In genomic region chr1:43274804-43275180, GRCh38 we compare ENCODE assay signal across 11 cellular contexts. TPM values are rescaled to one million over a fixed set of nuclear protein-coding genes. Genes with fewer than 3 reads are reported as not detected.
DNase-seq lines count a peak whose midpoint lies in the region; ATAC-seq, FAIRE-seq and TF ChIP-seq lines count a peak whose summit lies in the region.
"Had no signal": no experiment of that assay in that cellular context is flagged by ENCODE, and none has a peak within 500 bp of the region (broad histone marks: within the 10 kb centered on the region; RNA-seq: fewer than 3 reads in every experiment).

No MANE protein-coding gene starts in this region.

- peaks cover 3% of the 10 kb centered on the region for H3K4me1 ChIP-seq in endothelial cell of umbilical vein (ENCODE audit: control insufficient read depth, extremely low read depth, insufficient read depth, low read length)

- peak overlapping the region; percentile 99 for H3K27ac Mint-ChIP-seq in activated CD4-positive, alpha-beta T cell treated with anti-CD3 and anti-CD28 coated beads, Interleukin-2, amount 10 ng/mL, durations not matched to agents 7 days and 5 days
- H3K27ac Mint-ChIP-seq in stimulated activated memory B cell treated with anti-CD40 and anti-IgM and Interleukin-4, amounts not matched to agents 10 μg/mL and 1 μg/mL and 100 μg/mL, for 72 hours = peak overlapping the region; percentile 50

- H3K9me3 ChIP-seq in SU-DHL-6 (ENCODE audit: insufficient read depth, low read length) = no peaks in the 10 kb centered on the region
- H3K9me3 ChIP-seq in endothelial cell of umbilical vein (replicated peaks; ENCODE audit: control insufficient read depth, insufficient read depth, low read length) = no peaks in the 10 kb centered on the region

- no TSS peak for BruUV-seq in endothelial cell of umbilical vein (replicated peaks; lab: Mats Ljungman, UMichigan)

- H3K36me3 ChIP-seq in SU-DHL-6 (ENCODE audit: low read length) (no peaks in the 10 kb centered on the region), endothelial cell of umbilical vein (ENCODE audit: control insufficient read depth in 2 of 2, extremely low read depth in 1 of 2, insufficient read depth in 2 of 2, low read length in 2 of 2) (no peaks in the 10 kb centered on the region)

- peaks cover 9% of the 10 kb centered on the region for H3K9me3 Mint-ChIP-seq in activated CD4-positive, alpha-beta T cell treated with anti-CD3 and anti-CD28 coated beads, Interleukin-2, amount 10 ng/mL, durations not matched to agents 7 days and 5 days
- no peaks in the 10 kb centered on the region for H3K9me3 Mint-ChIP-seq in stimulated activated memory B cell treated with anti-CD40 and anti-IgM and Interleukin-4, amounts not matched to agents 10 μg/mL and 1 μg/mL and 100 μg/mL, for 72 hours

- intact Hi-C loops in endothelial cell of umbilical vein (cut with micrococcal nuclease) = loop anchor here (1.0 kb wide), 1 partner anchor 26 kb away; the partner anchor contains the start of gene TIE1

- H3K36me3 Mint-ChIP-seq in activated CD4-positive, alpha-beta T cell treated with anti-CD3 and anti-CD28 coated beads, Interleukin-2, amount 10 ng/mL, durations not matched to agents 7 days and 5 days (ENCODE audit: low read depth) = peaks cover 7% of the 10 kb centered on the region
- H3K36me3 Mint-ChIP-seq in stimulated activated memory B cell treated with anti-CD40 and anti-IgM and Interleukin-4, amounts not matched to agents 10 μg/mL and 1 μg/mL and 100 μg/mL, for 72 hours = no peaks in the 10 kb centered on the region

- no peaks in the 10 kb centered on the region for H4K20me1 ChIP-seq in SU-DHL-6 (ENCODE audit: low read depth, low read length)
- H4K20me1 ChIP-seq in endothelial cell of umbilical vein (replicated peaks; ENCODE audit: control insufficient read depth, extremely low read depth, insufficient read depth, low read length) = no peaks in the 10 kb centered on the region

- H3K9me1 ChIP-seq in endothelial cell of umbilical vein (replicated peaks; ENCODE audit: control insufficient read depth, extremely low read depth, insufficient read depth, low read length) = no peaks in the 10 kb centered on the region

- CTCF ChIA-PET in activated CD4-positive, alpha-beta T cell treated with anti-CD3 and anti-CD28 coated beads, Interleukin-2, amount 10 ng/mL, durations not matched to agents 7 days and 5 days (lab: Charles Lee) = interaction anchor here (2.7 kb wide), 1 partner anchor 10 kb away, joined by 9 read pairs; the partner anchor contains the start of gene C1orf210
- CTCF ChIA-PET in endothelial cell of umbilical vein (lab: Charles Lee) = interaction anchor here (1.3 to 1.6 kb wide), 2 partner anchors 31 to 140 kb away, joined by 3 to 5 read pairs; no protein-coding TSS in a partner anchor

- TF ChIP-seq CTCF in SU-DHL-6 (IDR thresholded peaks at IDR 0.05; ENCODE audit: insufficient read depth, low read length, poor library complexity, severe bottlenecking) (no peak), endothelial cell of umbilical vein (IDR thresholded peaks at IDR 0.05; ENCODE audit: extremely low read depth in 1 of 2, insufficient read depth in 1 of 2, low read depth in 1 of 2, low read length in 2 of 2) (no peak)

- no peak overlapping the region for H3K9ac ChIP-seq in SU-DHL-6 (ENCODE audit: low read length)
- H3K9ac ChIP-seq in endothelial cell of umbilical vein (replicated peaks; ENCODE audit: extremely low read depth, insufficient read depth, low read length) = no peak overlapping the region

- peaks cover 2% of the 10 kb centered on the region for H3K27me3 Mint-ChIP-seq in activated CD4-positive, alpha-beta T cell treated with anti-CD3 and anti-CD28 coated beads, Interleukin-2, amount 10 ng/mL, durations not matched to agents 7 days and 5 days
- peaks cover 38% of the 10 kb centered on the region for H3K27me3 Mint-ChIP-seq in stimulated activated memory B cell treated with anti-CD40 and anti-IgM and Interleukin-4, amounts not matched to agents 10 μg/mL and 1 μg/mL and 100 μg/mL, for 72 hours

- POLR2A ChIA-PET in activated CD4-positive, alpha-beta T cell treated with anti-CD3 and anti-CD28 coated beads, Interleukin-2, amount 10 ng/mL, durations not matched to agents 7 days and 5 days (lab: Charles Lee) = no interaction called here
- POLR2A ChIA-PET in endothelial cell of umbilical vein (lab: Charles Lee) = no interaction called here

- no peaks in the 10 kb centered on the region for H3K79me2 ChIP-seq in SU-DHL-6 (ENCODE audit: insufficient read depth, low read length)
- no peaks in the 10 kb centered on the region for H3K79me2 ChIP-seq in endothelial cell of umbilical vein (ENCODE audit: control insufficient read depth, insufficient read depth, low read length)

- H3K27me3 ChIP-seq in SU-DHL-6 (ENCODE audit: low read length) (no peaks in the 10 kb centered on the region), endothelial cell of umbilical vein (ENCODE audit: control insufficient read depth in 2 of 2, insufficient read depth in 2 of 2, low read length in 2 of 2) (no peaks in the 10 kb centered on the region)

- no peak for ATAC-seq in stimulated activated memory B cell treated with anti-CD40 and anti-IgM and Interleukin-4, amounts not matched to agents 10 μg/mL and 1 μg/mL and 100 μg/mL, for 72 hours
- ATAC-seq in HG03045 (IDR thresholded peaks at IDR 0.05; ENCODE audit: unreplicated experiment) = no peak

- no peak for TF ChIP-seq POLR2A in endothelial cell of umbilical vein (IDR thresholded peaks at IDR 0.05; ENCODE audit: low read depth, low read length)

- H3F3A ChIP-seq in SU-DHL-6 (ENCODE audit: insufficient read depth) = no peaks in the 10 kb centered on the region

- H3K4me3 Mint-ChIP-seq in activated CD4-positive, alpha-beta T cell treated with anti-CD3 and anti-CD28 coated beads, Interleukin-2, amount 10 ng/mL, durations not matched to agents 7 days and 5 days = no peak overlapping the region
- H3K4me3 Mint-ChIP-seq in stimulated activated memory B cell treated with anti-CD40 and anti-IgM and Interleukin-4, amounts not matched to agents 10 μg/mL and 1 μg/mL and 100 μg/mL, for 72 hours = no peak overlapping the region

- dilution Hi-C loops in endothelial cell of umbilical vein (cut with MboI; ENCODE audit: extremely low pct_ligation_motif_present, low sequenced_read_pairs) = no loop called here

- no peak for FAIRE-seq in endothelial cell of umbilical vein (lab: Jason Lieb, UNC)
- FAIRE-seq: G401.6 had no signal

- H3K4me3 ChIP-seq in SU-DHL-6 (ENCODE audit: insufficient read depth, low read length, poor library complexity, severe bottlenecking) (no peak overlapping the region), endothelial cell of umbilical vein (replicated peaks in 1 of 3; ENCODE audit: insufficient read depth in 1 of 3, low read depth in 1 of 3, low read length in 3 of 3) (no peak overlapping the region)

- no peak overlapping the region for H3K27ac ChIP-seq in SU-DHL-6 (ENCODE audit: low read depth, low read length)
- no peak overlapping the region for H3K27ac ChIP-seq in endothelial cell of umbilical vein (ENCODE audit: insufficient read depth, low read depth, low read length)

- no peaks in the 10 kb centered on the region for H3K9me2 ChIP-seq in SU-DHL-6 (replicated peaks; ENCODE audit: insufficient read depth, low read length)

- peaks cover 35% of the 10 kb centered on the region for H3K4me1 Mint-ChIP-seq in activated CD4-positive, alpha-beta T cell treated with anti-CD3 and anti-CD28 coated beads, Interleukin-2, amount 10 ng/mL, durations not matched to agents 7 days and 5 days
- peaks cover 23% of the 10 kb centered on the region for H3K4me1 Mint-ChIP-seq in stimulated activated memory B cell treated with anti-CD40 and anti-IgM and Interleukin-4, amounts not matched to agents 10 μg/mL and 1 μg/mL and 100 μg/mL, for 72 hours

- H3K4me2 ChIP-seq in SU-DHL-6 (ENCODE audit: low read depth, low read length, poor library complexity, severe bottlenecking) (no peak overlapping the region), endothelial cell of umbilical vein (ENCODE audit: insufficient read depth, low read length) (no peak overlapping the region)

- peak overlapping the region; percentile 38 for H2AFZ ChIP-seq in SU-DHL-6 (ENCODE audit: low read depth, low read length, severe bottlenecking)
- H2AFZ ChIP-seq in endothelial cell of umbilical vein (ENCODE audit: low read depth, low read length) = peak overlapping the region; percentile 21

- DNase-seq in activated CD4-positive, alpha-beta T cell treated with anti-CD3 and anti-CD28 coated beads, Interleukin-2, amount 10 ng/mL, durations not matched to agents 7 days and 5 days = no peak
- DNase-seq in activated CD4-positive, alpha-beta T cell treated with anti-CD3 and anti-CD28 coated beads for 4 hours = no peak
- no peak for DNase-seq in endothelial cell of umbilical vein (ENCODE audit: low read depth, low spot score)
- DNase-seq in NCI-H82 treated with DMSO at 0.1 percent for 48 hours (lab: John Stamatoyannopoulos, UW; ENCODE audit: unreplicated experiment) = no peak
- DNase-seq in NCI-H524 treated with DMSO at 0.1 percent for 48 hours (lab: John Stamatoyannopoulos, UW) = no peak
- DNase-seq: amygdala had no signal

RNA-seq across cellular contexts. Expression of gene TMEM125, which starts 5.0 kb away (rescaled TPM):
- not detected for total RNA-seq in activated CD4-positive, alpha-beta T cell treated with anti-CD3 and anti-CD28 coated beads, Interleukin-2, amount 10 ng/mL, durations not matched to agents 7 days and 5 days
- total RNA-seq in endothelial cell of umbilical vein = not detected in 2 replicates
- polyA plus RNA-seq in endothelial cell of umbilical vein = 0.06 and 0.17 TPM in 2 replicates
- 0.11 and 0.12 TPM in 2 replicates for polyA plus RNA-seq in endothelial cell of umbilical vein (2011; cell fraction: cytosol; rRNA removed)
- 0.08 TPM in 1 of 2 replicates, not detected in the other for polyA plus RNA-seq in endothelial cell of umbilical vein (2011; cell fraction: nucleus; rRNA removed)
- not detected in 2 replicates for polyA plus RNA-seq in endothelial cell of umbilical vein (2012)
- not detected in 2 replicates for polyA minus RNA-seq in endothelial cell of umbilical vein
- polyA minus RNA-seq in endothelial cell of umbilical vein (2011; cell fraction: cytosol; rRNA and poly(A)+ RNA removed) = not detected
- polyA minus RNA-seq in endothelial cell of umbilical vein (2011; cell fraction: nucleus; rRNA and poly(A)+ RNA removed) = not detected in 2 replicates
- total RNA-seq: myocyte had no signal

RNA-seq across cellular contexts. Expression of gene C1orf210, which starts 10.6 kb away (rescaled TPM):
- not detected for total RNA-seq in activated CD4-positive, alpha-beta T cell treated with anti-CD3 and anti-CD28 coated beads, Interleukin-2, amount 10 ng/mL, durations not matched to agents 7 days and 5 days
- not detected in 2 replicates for total RNA-seq in endothelial cell of umbilical vein
- polyA plus RNA-seq in endothelial cell of umbilical vein = not detected in 2 replicates
- not detected in 2 replicates for polyA plus RNA-seq in endothelial cell of umbilical vein (2011; cell fraction: cytosol; rRNA removed)
- not detected in 2 replicates for polyA plus RNA-seq in endothelial cell of umbilical vein (2011; cell fraction: nucleus; rRNA removed)
- not detected in 2 replicates for polyA plus RNA-seq in endothelial cell of umbilical vein (2012)
- not detected in 2 replicates for polyA minus RNA-seq in endothelial cell of umbilical vein
- polyA minus RNA-seq in endothelial cell of umbilical vein (2011; cell fraction: cytosol; rRNA and poly(A)+ RNA removed) = not detected
- polyA minus RNA-seq in endothelial cell of umbilical vein (2011; cell fraction: nucleus; rRNA and poly(A)+ RNA removed) = not detected in 2 replicates
- total RNA-seq: myocyte had no signal

RNA-seq across cellular contexts. Expression of gene TIE1, which starts 26.0 kb away (rescaled TPM):
- total RNA-seq in activated CD4-positive, alpha-beta T cell treated with anti-CD3 and anti-CD28 coated beads, Interleukin-2, amount 10 ng/mL, durations not matched to agents 7 days and 5 days = not detected
- 562 and 620 TPM in 2 replicates for total RNA-seq in endothelial cell of umbilical vein
- 531 and 629 TPM in 2 replicates for polyA plus RNA-seq in endothelial cell of umbilical vein
- polyA plus RNA-seq in endothelial cell of umbilical vein (2011; cell fraction: cytosol; rRNA removed) = 303 and 371 TPM in 2 replicates
- 899 and 1,112 TPM in 2 replicates for polyA plus RNA-seq in endothelial cell of umbilical vein (2011; cell fraction: nucleus; rRNA removed)
- polyA plus RNA-seq in endothelial cell of umbilical vein (2012) = 356 and 371 TPM in 2 replicates
- polyA minus RNA-seq in endothelial cell of umbilical vein = 711 and 735 TPM in 2 replicates
- polyA minus RNA-seq in endothelial cell of umbilical vein (2011; cell fraction: cytosol; rRNA and poly(A)+ RNA removed) = not detected
- 403 and 577 TPM in 2 replicates for polyA minus RNA-seq in endothelial cell of umbilical vein (2011; cell fraction: nucleus; rRNA and poly(A)+ RNA removed)

Comparison
In these comparisons a context has a peak if more than half of its experiments do, and no peak if none do; other contexts are left out.
1. RNA of gene TIE1, which starts 26.0 kb away (total RNA-seq): 562 to 620 TPM in endothelial cell of umbilical vein; not detected in activated CD4-positive, alpha-beta T cell treated with anti-CD3 and anti-CD28 coated beads, Interleukin-2, amount 10 ng/mL, durations not matched to agents 7 days and 5 days; every median in the first group is over 100 times any median in the second.